Comparison of ENCODE assay signal across 21 cellular contexts in the genomic region with DNA sequence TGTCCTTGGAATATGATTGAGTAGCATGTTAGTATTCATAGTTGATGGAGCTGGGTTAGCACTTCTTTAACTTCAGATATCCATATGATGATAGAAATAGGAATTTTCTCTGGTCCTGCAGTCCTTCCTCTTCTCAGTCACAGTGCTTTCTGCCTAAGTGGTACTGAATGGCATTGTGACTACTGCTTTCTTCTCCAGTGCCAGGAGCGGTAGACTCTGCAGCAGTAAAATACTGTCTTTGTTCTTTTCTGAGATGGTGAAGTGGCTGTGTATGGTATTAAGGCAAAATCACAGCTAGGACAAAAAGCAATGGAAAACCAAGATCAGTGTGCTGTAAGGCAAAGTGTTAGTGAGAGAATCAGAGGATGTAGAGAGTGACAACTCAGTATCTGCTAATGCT. TPM values are rescaled to one million over a fixed set of nuclear protein-coding genes. Genes with fewer than 3 reads are reported as not detected.
DNase-seq lines count a peak whose midpoint lies in the region; ATAC-seq, FAIRE-seq and TF ChIP-seq lines count a peak whose summit lies in the region.
"Had no signal": no experiment of that assay in that cellular context is flagged by ENCODE, and none has a peak within 500 bp of the region (broad histone marks: within the 10 kb centered on the region; RNA-seq: fewer than 3 reads in every experiment).

No MANE protein-coding gene starts in this region.

- in situ Hi-C loops in ACHN (cut with HindIII; ENCODE audit: low pct_ligation_motif_present, low pct_unique_long_range_greater_than_20kb, low sequenced_read_pairs), result no loop called here

- FAIRE-seq in urothelium cell line (lab: Jason Lieb, UNC), result peak; percentile 46

- H3K4me1 Mint-ChIP-seq in natural killer cell, result peaks cover 39 to 48% of the 10 kb centered on the region in 2 donors
- peaks cover 21 to 32% of the 10 kb centered on the region in 2 donors for H3K4me1 Mint-ChIP-seq in natural killer cell treated with Interleukin-12 subunit alpha and Interleukin-12 subunit beta and Interleukin-15 and Interleukin-18, amount 100 ng/mL, for 72 hours (ENCODE audit: low read depth in 2 of 2)
- H3K4me1 Mint-ChIP-seq: nephron had no signal

- H3K4me3 ChIP-seq in mucosa of descending colon, result no peak overlapping the region
- H3K4me3 ChIP-seq: esophagus squamous epithelium, testis had no signal

- H3K4me3 Mint-ChIP-seq in natural killer cell, result no peak overlapping the region
- H3K4me3 Mint-ChIP-seq in natural killer cell treated with Interleukin-12 subunit alpha and Interleukin-12 subunit beta and Interleukin-15 and Interleukin-18, amount 100 ng/mL, for 72 hours, result no peak overlapping the region
- H3K4me3 Mint-ChIP-seq: CD4-positive, alpha-beta T cell; central memory CD8-positive, alpha-beta T cell; effector memory CD8-positive, alpha-beta T cell; nephron had no signal

- DNase-seq in natural killer cell (no peak), fibroblast of peridontal ligament (ENCODE audit: extremely low read depth) (peak; percentile 9), middle frontal gyrus (ENCODE audit: extremely low spot score, low spot score) (peak; percentile 42), urothelium cell line (ENCODE audit: low spot score) (no peak), mucosa of descending colon (no peak), ACHN (no peak)
- DNase-seq in natural killer cell treated with Interleukin-12 subunit alpha and Interleukin-12 subunit beta and Interleukin-15 and Interleukin-18, amount 100 ng/mL, for 72 hours (ENCODE audit: low spot score), result no peak
- no peak for DNase-seq in activated naive CD4-positive, alpha-beta T cell treated with anti-CD3 and anti-CD28 coated beads, Interleukin-2, amount 50 U/mL, for 72 hours (ENCODE audit: low spot score in 2 of 2)
- DNase-seq: activated CD4-positive, alpha-beta T cell treated with anti-CD3 and anti-CD28 coated beads for 48 hours; CD4-positive, alpha-beta T cell; DMS79; effector memory CD8-positive, alpha-beta T cell; esophagus squamous epithelium; glutamatergic neuron; NCI-H2029 treated with DMSO at 0.1 percent for 48 hours; RPMI8226; stimulated activated CD4-positive, alpha-beta T cell treated with anti-CD3 and anti-CD28 coated beads, Interleukin-12 subunit alpha, Interleukin-12 subunit beta, amount 100 ng/mL, for 4 hours; stimulated activated CD8-positive, alpha-beta memory T cell treated with anti-CD3 and anti-CD28 coated beads, Interleukin-4, amount 100 ng/mL, for 48 hours; testis had no signal

- TF ChIP-seq CTCF in natural killer cell (IDR thresholded peaks at IDR 0.05), result no peak
- no peak for TF ChIP-seq CTCF in mucosa of descending colon (IDR thresholded peaks at IDR 0.05)

- no peaks in the 10 kb centered on the region for H3K4me1 ChIP-seq in mucosa of descending colon (ENCODE audit: low read depth)
- H3K4me1 ChIP-seq: testis had no signal

- peaks cover 15% of the 10 kb centered on the region for H3K36me3 Mint-ChIP-seq in natural killer cell
- peaks cover 18% of the 10 kb centered on the region for H3K36me3 Mint-ChIP-seq in natural killer cell treated with Interleukin-12 subunit alpha and Interleukin-12 subunit beta and Interleukin-15 and Interleukin-18, amount 100 ng/mL, for 72 hours
- peaks cover 18 to 36% of the 10 kb centered on the region in 2 donors for H3K36me3 Mint-ChIP-seq in activated naive CD4-positive, alpha-beta T cell treated with anti-CD3 and anti-CD28 coated beads, Interleukin-2, amount 50 U/mL, for 72 hours

- H3K27ac Mint-ChIP-seq in natural killer cell, result peak overlapping the region; percentile 68 to 70
- peak overlapping the region in 1 of 2 donors; percentile 22 for H3K27ac Mint-ChIP-seq in natural killer cell treated with Interleukin-12 subunit alpha and Interleukin-12 subunit beta and Interleukin-15 and Interleukin-18, amount 100 ng/mL, for 72 hours
- no peak overlapping the region for H3K27ac Mint-ChIP-seq in activated naive CD4-positive, alpha-beta T cell treated with anti-CD3 and anti-CD28 coated beads, Interleukin-2, amount 50 U/mL, for 72 hours
- H3K27ac Mint-ChIP-seq: CD4-positive, alpha-beta T cell; nephron had no signal

- ATAC-seq in natural killer cell (no peak), mucosa of descending colon (no peak)
- ATAC-seq in natural killer cell treated with Interleukin-12 subunit alpha and Interleukin-12 subunit beta and Interleukin-15 and Interleukin-18, amount 100 ng/mL, for 72 hours, result no peak
- no peak for ATAC-seq in activated naive CD4-positive, alpha-beta T cell treated with anti-CD3 and anti-CD28 coated beads, Interleukin-2, amount 50 U/mL, for 72 hours
- ATAC-seq: effector memory CD8-positive, alpha-beta T cell had no signal

- no peaks in the 10 kb centered on the region for H3K27me3 Mint-ChIP-seq in natural killer cell (ENCODE audit: low read depth in 2 of 2)
- no peaks in the 10 kb centered on the region for H3K27me3 Mint-ChIP-seq in natural killer cell treated with Interleukin-12 subunit alpha and Interleukin-12 subunit beta and Interleukin-15 and Interleukin-18, amount 100 ng/mL, for 72 hours
- H3K27me3 Mint-ChIP-seq: CD4-positive, alpha-beta T cell; central memory CD8-positive, alpha-beta T cell; effector memory CD8-positive, alpha-beta T cell had no signal

- intact Hi-C loops in natural killer cell (cut with micrococcal nuclease) (no loop called here), mucosa of descending colon (cut with DNase I, micrococcal nuclease) (no loop called here)

- no peaks in the 10 kb centered on the region for H3K36me3 ChIP-seq in mucosa of descending colon (ENCODE audit: low read depth)
- H3K36me3 ChIP-seq: esophagus squamous epithelium had no signal

- H3K9me3 Mint-ChIP-seq in natural killer cell, result peaks cover 4 to 7% of the 10 kb centered on the region in 2 donors
- peaks cover 9% of the 10 kb centered on the region for H3K9me3 Mint-ChIP-seq in natural killer cell treated with Interleukin-12 subunit alpha and Interleukin-12 subunit beta and Interleukin-15 and Interleukin-18, amount 100 ng/mL, for 72 hours
- H3K9me3 Mint-ChIP-seq in activated naive CD4-positive, alpha-beta T cell treated with anti-CD3 and anti-CD28 coated beads, Interleukin-2, amount 50 U/mL, for 72 hours, result peaks cover 6 to 22% of the 10 kb centered on the region in 2 donors
- H3K9me3 Mint-ChIP-seq: central memory CD8-positive, alpha-beta T cell; effector memory CD8-positive, alpha-beta T cell had no signal

- peaks cover 8% of the 10 kb centered on the region for H3K9me3 ChIP-seq in mucosa of descending colon
- H3K9me3 ChIP-seq: testis had no signal

RNA-seq across cellular contexts. Expression of gene C1GALT1, which starts 46.6 kb away (rescaled TPM):
- total RNA-seq in natural killer cell, result 10 to 100 TPM; 54.5 to 64.5 (median 63.7) TPM
- total RNA-seq in natural killer cell treated with Interleukin-12 subunit alpha and Interleukin-12 subunit beta and Interleukin-15 and Interleukin-18, amount 100 ng/mL, for 72 hours, result 10 to 100 TPM; 30.7 to 49.3 TPM
- total RNA-seq in mucosa of descending colon, result 10 to 100 TPM; 23.3 to 38.9 (median 30.1) TPM
- 10 to 100 TPM; 31.8 to 35.5 TPM for total RNA-seq in activated naive CD4-positive, alpha-beta T cell treated with anti-CD3 and anti-CD28 coated beads, Interleukin-2, amount 50 U/mL, for 72 hours

Comparison
In these comparisons a context has a peak if more than half of its experiments do, and no peak if none do; other contexts are left out.
1. DNase-seq: peak in fibroblast of peridontal ligament (single experiment) and middle frontal gyrus (single experiment); none in natural killer cell (single experiment), natural killer cell treated with Interleukin-12 subunit alpha and Interleukin-12 subunit beta and Interleukin-15 and Interleukin-18, amount 100 ng/mL, for 72 hours (single experiment), urothelium cell line (single experiment), mucosa of descending colon (0 of 3), ACHN (single experiment) and activated naive CD4-positive, alpha-beta T cell treated with anti-CD3 and anti-CD28 coated beads, Interleukin-2, amount 50 U/mL, for 72 hours (0 of 2).
2. H3K27ac Mint-ChIP-seq: peak in natural killer cell (2 of 2); none in activated naive CD4-positive, alpha-beta T cell treated with anti-CD3 and anti-CD28 coated beads, Interleukin-2, amount 50 U/mL, for 72 hours (0 of 2).